In genomic region chr14:20628063-20628854, GRCh38 we compare ENCODE assay signal across 2 cellular contexts.
TF ChIP-seq lines count a peak whose summit lies in the region.

No MANE protein-coding gene starts in this region.

TF ChIP-seq in A549, 52 proteins besides CTCF, POLR2A, EP300 and RAD21:
- TF ChIP-seq ZSCAN20 (CRISPR knock-in tag; IDR thresholded peaks at IDR 0.05) (no peak), RARB (CRISPR knock-in tag; IDR thresholded peaks at IDR 0.05) (no peak), HOXB5 (CRISPR knock-in tag; IDR thresholded peaks at IDR 0.05) (no peak), PHF8 (IDR thresholded peaks at IDR 0.05; ENCODE audit: borderline replicate concordance, low read depth) (no peak), RFX5 (IDR thresholded peaks at IDR 0.05) (no peak), ZC3H11A (IDR thresholded peaks at IDR 0.05) (no peak), NR3C1 (IDR thresholded peaks at IDR 0.05) (no peak), HDAC2 (IDR thresholded peaks at IDR 0.05) (no peak), RCOR1 (IDR thresholded peaks at IDR 0.05; ENCODE audit: low read depth, low read length) (no peak)

TF ChIP-seq in GM12878, 131 proteins besides CTCF, POLR2A, EP300 and RAD21:
- no peak for TF ChIP-seq POLR2AphosphoS5 (IDR thresholded peaks at IDR 0.05; ENCODE audit: low read length)
- TF ChIP-seq SMAD5 (IDR thresholded peaks at IDR 0.05; ENCODE audit: low read depth): no peak
- TF ChIP-seq EED (IDR thresholded peaks at IDR 0.05; ENCODE audit: low read depth): no peak
- 0 out of 2 replicates have a peak, but pooled peaks have one; percentile 19 for TF ChIP-seq FOXK2 (IDR thresholded peaks at IDR 0.05)
- no peak for TF ChIP-seq USF2 (IDR thresholded peaks at IDR 0.05; ENCODE audit: borderline replicate concordance, low read depth, low read length)
- no peak for TF ChIP-seq SMARCA5 (IDR thresholded peaks at IDR 0.05)
TF ChIP-seq in GM12878: peak in this region for 1.
